Comparison of ENCODE assay signal across 8 cellular contexts in genomic region chr7:115008465-115009114, GRCh38.
DNase-seq lines count a peak whose midpoint lies in the region; ATAC-seq, FAIRE-seq and TF ChIP-seq lines count a peak whose summit lies in the region.

No MANE protein-coding gene starts in this region.

- H3K9ac ChIP-seq in kidney (ENCODE audit: low read length in 2 of 2) = no peak overlapping the region

- CTCF ChIA-PET in activated B cell treated with CpG ODN at 0.5 μM for 24 hours (lab: Charles Lee) = interaction anchor here (1.5 kb wide), 1 partner anchor 143 kb away, joined by 6 read pairs; no protein-coding TSS in a partner anchor

- no peaks in the 10 kb centered on the region for H3K4me1 ChIP-seq in kidney (ENCODE audit: control insufficient read depth in 1 of 2, insufficient read depth in 1 of 2, low read depth in 1 of 2, low read length in 2 of 2)
- peaks cover 0 to 22% of the 10 kb centered on the region in 2 donors for H3K4me1 ChIP-seq in uterus
- peaks cover 3% of the 10 kb centered on the region for H3K4me1 ChIP-seq in foreskin keratinocyte

- TF ChIP-seq CTCF in activated B cell treated with CpG ODN at 0.5 μM for 24 hours (IDR thresholded peaks at IDR 0.05) (no peak), kidney (IDR thresholded peaks at IDR 0.05; ENCODE audit: borderline replicate concordance, extremely low read depth, insufficient read depth) (no peak), uterus (IDR thresholded peaks at IDR 0.05) (peak in 1 of 4 experiments; percentile 5), foreskin keratinocyte (conservative IDR thresholded peaks at IDR 0.05) (no peak)

- intact Hi-C loops in activated B cell treated with CpG ODN at 0.5 μM for 24 hours (cut with micrococcal nuclease) (loop anchor here (2.0 kb wide), 1 partner anchor 144 kb away; no protein-coding TSS in a partner anchor), kidney (cut with DNase I) (no loop called here), uterus (cut with DNase I; ENCODE audit: low total_unique reads) (no loop called here)

- peak overlapping the region; percentile 28 for H3K4me3 Mint-ChIP-seq in activated B cell treated with CpG ODN at 0.5 μM for 24 hours

- H3K27me3 ChIP-seq in uterus = no peaks in the 10 kb centered on the region
- H3K27me3 ChIP-seq in foreskin keratinocyte = no peaks in the 10 kb centered on the region

- no peak for TF ChIP-seq POLR2A in uterus (IDR thresholded peaks at IDR 0.05)

- H3K27ac ChIP-seq in kidney (ENCODE audit: low read depth in 2 of 2, low read length in 2 of 2) (no peak overlapping the region), uterus (peak overlapping the region; percentile 62 to 78), foreskin keratinocyte (no peak overlapping the region)

- ATAC-seq in GM19025 (IDR thresholded peaks at IDR 0.05; ENCODE audit: low read depth, unreplicated experiment) (peak; percentile 39), HG02884 (IDR thresholded peaks at IDR 0.05; ENCODE audit: unreplicated experiment) (peak; percentile 47), activated B cell treated with CpG ODN at 0.5 μM for 24 hours (ENCODE audit: low read depth) (peak; percentile 50), foreskin keratinocyte (no peak)

- H3K9me3 ChIP-seq in kidney (ENCODE audit: control insufficient read depth in 1 of 2, low read length in 2 of 2) (no peaks in the 10 kb centered on the region), uterus (no peaks in the 10 kb centered on the region)

- H3K36me3 ChIP-seq in kidney (ENCODE audit: control insufficient read depth in 1 of 2, insufficient read depth in 2 of 2, low read length in 2 of 2) = no peaks in the 10 kb centered on the region
- no peaks in the 10 kb centered on the region for H3K36me3 ChIP-seq in uterus

- POLR2A ChIA-PET in activated B cell treated with CpG ODN at 0.5 μM for 24 hours (lab: Charles Lee) = interaction anchor here (0.6 kb wide), 1 partner anchor 12 kb away, joined by 3 read pairs; no protein-coding TSS in a partner anchor

- peaks cover 72% of the 10 kb centered on the region for H3K36me3 Mint-ChIP-seq in activated B cell treated with CpG ODN at 0.5 μM for 24 hours (ENCODE audit: low read depth)

- H3K4me3 ChIP-seq in kidney (ENCODE audit: low read length in 2 of 2) = no peak overlapping the region
- no peak overlapping the region for H3K4me3 ChIP-seq in uterus

- no peaks in the 10 kb centered on the region for H3K9me3 Mint-ChIP-seq in activated B cell treated with CpG ODN at 0.5 μM for 24 hours

- peak overlapping the region; percentile 59 for H3K27ac Mint-ChIP-seq in activated B cell treated with CpG ODN at 0.5 μM for 24 hours

- H3K27me3 Mint-ChIP-seq in activated B cell treated with CpG ODN at 0.5 μM for 24 hours = no peaks in the 10 kb centered on the region

- DNase-seq in activated B cell treated with CpG ODN at 0.5 μM for 24 hours = no peak
- DNase-seq in kidney = peak; percentile 85
- peak; percentile 89 for DNase-seq in uterus
- no peak for DNase-seq in RCC 7860 (ENCODE audit: low spot score)
- no peak for DNase-seq in foreskin keratinocyte
- no peak for DNase-seq in retina

- peaks cover 24% of the 10 kb centered on the region for H3K4me1 Mint-ChIP-seq in activated B cell treated with CpG ODN at 0.5 μM for 24 hours

- FAIRE-seq in kidney (lab: Jason Lieb, UNC) = no peak
- FAIRE-seq in RCC 7860 (lab: Jason Lieb, UNC) = no peak

Comparison
In these comparisons a context has a peak if more than half of its experiments do, and no peak if none do; other contexts are left out.
1. DNase-seq: peak in kidney (single experiment) and uterus (2 of 2); none in activated B cell treated with CpG ODN at 0.5 μM for 24 hours (single experiment), RCC 7860 (single experiment), foreskin keratinocyte (0 of 2) and retina (single experiment).
2. H3K27ac ChIP-seq: peak in uterus (2 of 2); none in kidney (0 of 2) and foreskin keratinocyte (single experiment).